ENCODE assay signal across 1 cellular context in genomic region chr6:140183881-140184280, GRCh38.
A peak's percentile ranks its signal among the peaks of the same experiment; 100 is the strongest.
TF ChIP-seq lines count a peak whose summit lies in the region.

No MANE protein-coding gene starts in this region.

TF ChIP-seq in SK-N-SH, 30 proteins besides CTCF, POLR2A, EP300 and RAD21 (continued from another document):
- TF ChIP-seq REST (IDR thresholded peaks at IDR 0.05; ENCODE audit: low read depth, low read length) (no peak), RCOR1 (IDR thresholded peaks at IDR 0.05; ENCODE audit: low read length) (no peak), TEAD4 (IDR thresholded peaks at IDR 0.05; ENCODE audit: borderline replicate concordance, insufficient read depth) (peak; percentile 32; the same call in 1 of the 2 replicates), PBX3 (IDR thresholded peaks at IDR 0.05) (peak; percentile 78), ZBTB33 (IDR thresholded peaks at IDR 0.05; ENCODE audit: borderline replicate concordance, low read depth) (no peak), FOXJ3 (CRISPR knock-in tag; IDR thresholded peaks at IDR 0.05) (no peak), POLR2AphosphoS5 (IDR thresholded peaks at IDR 0.05; ENCODE audit: low read depth, low read length) (peak; percentile 40; the same call in 1 of the 2 replicates), MXI1 (IDR thresholded peaks at IDR 0.05; ENCODE audit: low read depth, low read length) (no peak), SMC3 (IDR thresholded peaks at IDR 0.05; ENCODE audit: low read depth, low read length) (no peak), FOSL2 (IDR thresholded peaks at IDR 0.05; ENCODE audit: borderline replicate concordance, low read depth) (0 out of 2 replicates have a peak, but pooled peaks have one; percentile 14), MAX (IDR thresholded peaks at IDR 0.05; ENCODE audit: low read depth) (no peak), EZH2phosphoT487 (IDR thresholded peaks at IDR 0.05; ENCODE audit: borderline replicate concordance, low read depth) (no peak), TCF12 (IDR thresholded peaks at IDR 0.05) (peak; percentile 93), USF1 (IDR thresholded peaks at IDR 0.05; ENCODE audit: borderline replicate concordance, low read depth) (no peak), USF2 (IDR thresholded peaks at IDR 0.05; ENCODE audit: borderline replicate concordance, low read depth, low read length) (no peak), RXRA (IDR thresholded peaks at IDR 0.05; ENCODE audit: borderline replicate concordance, low read depth) (no peak), IRF3 (IDR thresholded peaks at IDR 0.05; ENCODE audit: low read depth, low read length) (no peak), YY1 (IDR thresholded peaks at IDR 0.05; ENCODE audit: low read depth) (no peak), GABPA (IDR thresholded peaks at IDR 0.05; ENCODE audit: low read depth) (no peak), JUND (IDR thresholded peaks at IDR 0.05) (peak; percentile 39; the same call in 1 of the 2 replicates), TAF1 (IDR thresholded peaks at IDR 0.05; ENCODE audit: borderline replicate concordance, low read depth, low read length) (no peak), GATA2 (CRISPR knock-in tag; IDR thresholded peaks at IDR 0.05) (no peak)
